In genomic region chr11:63505857-63506528, GRCh38 we compare ENCODE assay signal across 11 cellular contexts. TPM values are rescaled to one million over a fixed set of nuclear protein-coding genes. Genes with fewer than 3 reads are reported as not detected.
A peak's percentile ranks its signal among the peaks of the same experiment; 100 is the strongest.
DNase-seq lines count a peak whose midpoint lies in the region; ATAC-seq and TF ChIP-seq lines count a peak whose summit lies in the region.
"Had no signal": no experiment of that assay in that cellular context is flagged by ENCODE, and none has a peak within 500 bp of the region (broad histone marks: within the 10 kb centered on the region; RNA-seq: fewer than 3 reads in every experiment).

Gene LGALS12, plus strand, starts transcription at chr11:63506084. Its CDS starts 375 bp downstream, at chr11:63506459.

- no peak for TF ChIP-seq CTCF in fibroblast of villous mesenchyme (IDR thresholded peaks at IDR 0.05; ENCODE audit: insufficient read depth, low read depth, low read length)
- TF ChIP-seq CTCF in upper lobe of right lung (IDR thresholded peaks at IDR 0.05): no peak
- TF ChIP-seq CTCF in ascending aorta (IDR thresholded peaks at IDR 0.05): no peak

- ATAC-seq in left cardiac atrium (peak; percentile 48 to 64), upper lobe of right lung (peak; percentile 42), GM18498 (IDR thresholded peaks at IDR 0.05; ENCODE audit: unreplicated experiment) (no peak)
- ATAC-seq: gastroesophageal sphincter had no signal

- H3K4me3 ChIP-seq in fibroblast of villous mesenchyme (ENCODE audit: low read depth, low read length): no peak within 1 kb of the TSS
- no peak within 1 kb of the TSS for H3K4me3 ChIP-seq in upper lobe of right lung
- no peak within 1 kb of the TSS for H3K4me3 ChIP-seq in ascending aorta
- H3K4me3 ChIP-seq: gastroesophageal sphincter, SK-N-MC had no signal

- no peaks in the 10 kb centered on the region for H3K36me3 ChIP-seq in upper lobe of right lung
- H3K36me3 ChIP-seq in ascending aorta: no peaks in the 10 kb centered on the region
- H3K36me3 ChIP-seq: gastroesophageal sphincter had no signal

- no peaks in the 10 kb centered on the region for H3K27me3 ChIP-seq in upper lobe of right lung
- no peaks in the 10 kb centered on the region for H3K27me3 ChIP-seq in ascending aorta
- H3K27me3 ChIP-seq: gastroesophageal sphincter had no signal

- H3K4me1 ChIP-seq in upper lobe of right lung: peaks cover 20% of the 10 kb centered on the region
- H3K4me1 ChIP-seq in ascending aorta: peaks cover 0 to 5% of the 10 kb centered on the region in 2 donors

- no peak within 1 kb of the TSS for H3K27ac ChIP-seq in upper lobe of right lung
- no peak within 1 kb of the TSS for H3K27ac ChIP-seq in ascending aorta
- H3K27ac ChIP-seq: gastroesophageal sphincter, SK-N-MC had no signal

- H3K9me3 ChIP-seq in upper lobe of right lung: no peaks in the 10 kb centered on the region
- no peaks in the 10 kb centered on the region for H3K9me3 ChIP-seq in ascending aorta
- H3K9me3 ChIP-seq: gastroesophageal sphincter had no signal

- intact Hi-C loops in left cardiac atrium (cut with DNase I): no loop called here
- intact Hi-C loops in cardiac septum (cut with DNase I): no loop called here
- intact Hi-C loops in upper lobe of right lung (cut with DNase I): no loop called here
- intact Hi-C loops in ascending aorta (cut with DNase I): no loop called here

- DNase-seq in left cardiac atrium (no peak), cardiac septum (ENCODE audit: low spot score) (no peak), SKM-1 treated with dmso at 0.1 percent for 144 hours (lab: John Stamatoyannopoulos, UW; ENCODE audit: unreplicated experiment) (peak; percentile 96), fibroblast of villous mesenchyme (ENCODE audit: low read depth) (peak; percentile 81), upper lobe of right lung (no peak), ascending aorta (ENCODE audit: low spot score in 2 of 2) (no peak)
- DNase-seq in activated naive CD4-positive, alpha-beta T cell (lab: John Stamatoyannopoulos, UW): no peak
- DNase-seq: mammary epithelial cell had no signal

RNA-seq across cellular contexts. Expression of gene LGALS12, which starts in this region (rescaled TPM):
- 10 to 100 TPM; 22.0 to 32.1 TPM for total RNA-seq in left cardiac atrium
- total RNA-seq in cardiac septum: 0.83 TPM
- not detected in 2 replicates for total RNA-seq in fibroblast of villous mesenchyme
- 0.49 TPM for total RNA-seq in upper lobe of right lung
- total RNA-seq in ascending aorta: not detected
- total RNA-seq: mammary epithelial cell had no signal

Comparison
In these comparisons a context has a peak if more than half of its experiments do, and no peak if none do; other contexts are left out.
1. RNA of gene LGALS12 (total RNA-seq): 22.0 to 32.1 TPM in left cardiac atrium; 0.83 TPM in cardiac septum (single experiment), 0.49 TPM in upper lobe of right lung (single experiment), not detected in fibroblast of villous mesenchyme and not detected in ascending aorta (single experiment); every median in the first group is over 10 times any median in the second.
2. Peak in DNase-seq in fibroblast of villous mesenchyme; RNA of the gene not detected or under 1 TPM.
3. Peak in ATAC-seq in upper lobe of right lung; RNA of the gene not detected or under 1 TPM.